27 cellular contexts compared by ENCODE assay signal in genomic region chr10:129774082-129774735, GRCh38.
DNase-seq lines count a peak whose midpoint lies in the region; ATAC-seq and TF ChIP-seq lines count a peak whose summit lies in the region.
"Had no signal": no experiment of that assay in that cellular context is flagged by ENCODE, and none has a peak within 500 bp of the region (broad histone marks: within the 10 kb centered on the region; RNA-seq: fewer than 3 reads in every experiment).

No MANE protein-coding gene starts in this region.

- TF ChIP-seq CTCF in IMR-90 (conservative IDR thresholded peaks at IDR 0.05; ENCODE audit: low read depth, low read length) (no peak), chondrocyte (IDR thresholded peaks at IDR 0.05) (no peak), suprapubic skin (IDR thresholded peaks at IDR 0.05) (no peak)

- H3K27ac ChIP-seq in IMR-90 (ENCODE audit: insufficient read depth, low read length) (no peak overlapping the region), suprapubic skin (no peak overlapping the region)
- H3K27ac ChIP-seq: KMS-11, SK-N-MC had no signal

- POLR2A ChIA-PET in IMR-90 (lab: Charles Lee; ENCODE audit: unreplicated experiment) = no interaction called here
- POLR2A ChIA-PET in activated CD4-positive, alpha-beta memory T cell treated with anti-CD3 and anti-CD28 coated beads for 36 hours (lab: Charles Lee) = no interaction called here

- H3K9me1 ChIP-seq in IMR-90 (ENCODE audit: insufficient read depth, low read length) = no peaks in the 10 kb centered on the region

- no peaks in the 10 kb centered on the region for H3K4me1 Mint-ChIP-seq in chondrocyte (ENCODE audit: low read depth)
- no peaks in the 10 kb centered on the region for H3K4me1 Mint-ChIP-seq in activated CD4-positive, alpha-beta memory T cell treated with anti-CD3 and anti-CD28 coated beads for 36 hours (ENCODE audit: low read depth)
- H3K4me1 Mint-ChIP-seq: brain had no signal

- H2BK15ac ChIP-seq in IMR-90 (ENCODE audit: low read depth, low read length) = no peak overlapping the region

- no peak overlapping the region for H4K91ac ChIP-seq in IMR-90 (ENCODE audit: insufficient read depth, low read depth, low read length)

- no peak overlapping the region for H3K56ac ChIP-seq in IMR-90 (ENCODE audit: extremely low read depth, insufficient read depth, low read length)

- no peaks in the 10 kb centered on the region for H3K36me3 Mint-ChIP-seq in chondrocyte (ENCODE audit: low read depth)
- H3K36me3 Mint-ChIP-seq in activated CD4-positive, alpha-beta memory T cell treated with anti-CD3 and anti-CD28 coated beads for 36 hours = peaks cover 15% of the 10 kb centered on the region

- intact Hi-C loops in IMR-90 (cut with micrococcal nuclease) = no loop called here
- intact Hi-C loops in activated CD4-positive, alpha-beta memory T cell treated with anti-CD3 and anti-CD28 coated beads for 36 hours (cut with micrococcal nuclease) = no loop called here

- H3K9me3 ChIP-seq in IMR-90 (ENCODE audit: control insufficient read depth, insufficient read depth, low read length) = peaks cover 37% of the 10 kb centered on the region
- no peaks in the 10 kb centered on the region for H3K9me3 ChIP-seq in suprapubic skin
- H3K9me3 ChIP-seq: Caco-2, HAP-1, MG63 had no signal

- dilution Hi-C loops in IMR-90 (cut with HindIII; ENCODE audit: low sequenced_read_pairs, unreplicated experiment) = no loop called here

- H3K4me1 ChIP-seq in IMR-90 (ENCODE audit: control insufficient read depth, insufficient read depth, low read length) (no peaks in the 10 kb centered on the region), suprapubic skin (no peaks in the 10 kb centered on the region)
- H3K4me1 ChIP-seq: Caco-2, HAP-1 had no signal

- H3K36me3 ChIP-seq in IMR-90 (ENCODE audit: control insufficient read depth, insufficient read depth, low read length) = no peaks in the 10 kb centered on the region
- H3K36me3 ChIP-seq in suprapubic skin = peaks cover 8% of the 10 kb centered on the region
- H3K36me3 ChIP-seq: HAP-1, MG63 had no signal

- H3K27me3 ChIP-seq in IMR-90 (ENCODE audit: control insufficient read depth, insufficient read depth, low read length) (no peaks in the 10 kb centered on the region), suprapubic skin (no peaks in the 10 kb centered on the region)
- H3K27me3 ChIP-seq: MG63 had no signal

- no peak overlapping the region for H3K4me3 ChIP-seq in IMR-90 (ENCODE audit: insufficient read depth, low read depth, low read length)
- H3K4me3 ChIP-seq in suprapubic skin = no peak overlapping the region
- H3K4me3 ChIP-seq: HAP-1, MG63, SK-N-MC had no signal

- no TSS peak for BruUV-seq in IMR-90 (replicated peaks; lab: Mats Ljungman, UMichigan)

- peaks cover 4% of the 10 kb centered on the region for H3K9me3 Mint-ChIP-seq in chondrocyte (ENCODE audit: low read depth)
- peaks cover 30% of the 10 kb centered on the region for H3K9me3 Mint-ChIP-seq in activated CD4-positive, alpha-beta memory T cell treated with anti-CD3 and anti-CD28 coated beads for 36 hours
- H3K9me3 Mint-ChIP-seq: brain had no signal

- no peak overlapping the region for H3K4me3 Mint-ChIP-seq in chondrocyte (ENCODE audit: unreplicated experiment)
- no peak overlapping the region for H3K4me3 Mint-ChIP-seq in activated CD4-positive, alpha-beta memory T cell treated with anti-CD3 and anti-CD28 coated beads for 36 hours
- H3K4me3 Mint-ChIP-seq: brain, naive B cell had no signal

- no peak overlapping the region for H4K5ac ChIP-seq in IMR-90 (ENCODE audit: low read depth, low read length)

- no peak for ATAC-seq in IMR-90 (ENCODE audit: low read depth)
- ATAC-seq: PC-3 had no signal

- no peak overlapping the region for H2BK120ac ChIP-seq in IMR-90 (ENCODE audit: low read depth, low read length)

- no peak overlapping the region for H3K27ac Mint-ChIP-seq in chondrocyte (ENCODE audit: unreplicated experiment)
- no peak overlapping the region for H3K27ac Mint-ChIP-seq in activated CD4-positive, alpha-beta memory T cell treated with anti-CD3 and anti-CD28 coated beads for 36 hours
- H3K27ac Mint-ChIP-seq: brain, naive B cell had no signal

- WGBS in IMR-90 (ENCODE audit: extremely low coverage in 2 of 2, insufficient read length in 1 of 2), 2 experiments = 60% methylated on average over 1 of the region's 14 CpGs; no CpG with 5 or more reads in 1 of the 2 experiments
- WGBS in suprapubic skin = 80% methylated on average over 8 of the region's 14 CpGs

- in situ Hi-C loops in IMR-90 (cut with MboI; ENCODE audit: low sequenced_read_pairs) = no loop called here

- no peak overlapping the region for H2BK20ac ChIP-seq in IMR-90 (ENCODE audit: low read depth, low read length)

- TF ChIP-seq POLR2A in IMR-90 (IDR thresholded peaks at IDR 0.05; ENCODE audit: low read depth, low read length) = no peak
- no peak for TF ChIP-seq POLR2A in suprapubic skin (IDR thresholded peaks at IDR 0.05)

- DNase-seq in IMR-90 = no peak
- peak; percentile 84 for DNase-seq in chondrocyte (ENCODE audit: low spot score)
- DNase-seq in mesenteric fat pad (ENCODE audit: low spot score) = peak; percentile 79
- DNase-seq in suprapubic skin (ENCODE audit: low spot score in 2 of 2) = peak; percentile 48 to 64
- no peak for DNase-seq in central memory CD4-positive, alpha-beta T cell
- DNase-seq in activated CD4-positive, alpha-beta T cell treated with anti-CD3 and anti-CD28 coated beads, Interleukin-2, amount 50 U/mL, for 48 hours = no peak
- no peak for DNase-seq in activated CD4-positive, alpha-beta memory T cell treated with anti-CD3 and anti-CD28 coated beads for 36 hours
- DNase-seq in COR-L47 (lab: John Stamatoyannopoulos, UW) = no peak
- DNase-seq: activated CD4-positive, alpha-beta T cell treated with anti-CD3 and anti-CD28 coated beads, Interleukin-2, amount 50 U/mL, for 1 hour; activated CD4-positive, CD25-positive, alpha-beta regulatory T cell; activated naive CD4-positive, alpha-beta T cell treated with anti-CD3 and anti-CD28 coated beads, Interleukin-2, amount 50 U/mL, for 16 hours; C1 segment of cervical spinal cord; effector CD4-positive, alpha-beta T cell; MG63; midbrain; naive B cell; NCI-H1105 treated with DMSO at 0.1 percent for 48 hours; NCI-H187 treated with DMSO at 0.1 percent for 48 hours; NCI-H526 treated with DMSO at 0.1 percent for 48 hours; NK-92 treated with Interleukin-12 subunit alpha and Interleukin-12 subunit beta, amount 100 ng/mL, for 24 hours; PC-3; stimulated activated CD4-positive, alpha-beta T cell treated with anti-CD3 and anti-CD28 coated beads, Interleukin-4, amount 100 ng/mL, for 1 hour had no signal

- TF ChIP-seq EP300 in suprapubic skin (IDR thresholded peaks at IDR 0.05) = no peak

- no peak for TF ChIP-seq RAD21 in IMR-90 (IDR thresholded peaks at IDR 0.05; ENCODE audit: low read length)

- no peak overlapping the region for H3K4ac ChIP-seq in IMR-90 (ENCODE audit: low read depth, low read length)

- H3K9ac ChIP-seq in IMR-90 (ENCODE audit: low read depth, low read length) = no peak overlapping the region
- H3K9ac ChIP-seq: KMS-11 had no signal

- H3K4me2 ChIP-seq in IMR-90 (ENCODE audit: low read depth, low read length) = no peak overlapping the region
- H3K4me2 ChIP-seq: KMS-11 had no signal

- H2AK9ac ChIP-seq in IMR-90 (replicated peaks; ENCODE audit: low read depth, low read length, poor library complexity) = peak overlapping the region; percentile 72

- no peak overlapping the region for H3K23ac ChIP-seq in IMR-90 (ENCODE audit: low read depth, low read length)

- H2BK5ac ChIP-seq in IMR-90 (ENCODE audit: low read depth, low read length, poor library complexity, severe bottlenecking) = no peak overlapping the region

- no peak overlapping the region for H4K8ac ChIP-seq in IMR-90 (ENCODE audit: low read depth in 2 of 2, low read length in 2 of 2)

- H4K20me1 ChIP-seq in IMR-90 (ENCODE audit: insufficient read depth, low read length) = no peaks in the 10 kb centered on the region

- H3K27me3 Mint-ChIP-seq in chondrocyte (ENCODE audit: low read depth) = no peaks in the 10 kb centered on the region
- H3K27me3 Mint-ChIP-seq in activated CD4-positive, alpha-beta memory T cell treated with anti-CD3 and anti-CD28 coated beads for 36 hours = no peaks in the 10 kb centered on the region
- H3K27me3 Mint-ChIP-seq: naive B cell had no signal

- no peak overlapping the region for H2AFZ ChIP-seq in IMR-90 (replicated peaks; ENCODE audit: low read length, poor library complexity)

- H3K14ac ChIP-seq in IMR-90 (replicated peaks; ENCODE audit: low read depth, low read length) = no peak overlapping the region

- CTCF ChIA-PET in IMR-90 (lab: Yijun Ruan, JAX) = no interaction called here
- CTCF ChIA-PET in activated CD4-positive, alpha-beta memory T cell treated with anti-CD3 and anti-CD28 coated beads for 36 hours (lab: Charles Lee) = no interaction called here

- no peaks in the 10 kb centered on the region for H3K79me1 ChIP-seq in IMR-90 (ENCODE audit: low read depth in 1 of 2, low read length in 2 of 2)

- no peak overlapping the region for H3K18ac ChIP-seq in IMR-90 (ENCODE audit: low read depth, low read length)

- no peak overlapping the region for H2AK5ac ChIP-seq in IMR-90 (ENCODE audit: low read depth, low read length)

TF ChIP-seq in IMR-90, 13 proteins besides CTCF, POLR2A, EP300 and RAD21 (continues in another document):
- TF ChIP-seq MXI1 (IDR thresholded peaks at IDR 0.05; ENCODE audit: borderline replicate concordance, low read depth, low read length) (no peak), BHLHE40 (IDR thresholded peaks at IDR 0.05; ENCODE audit: low read depth, low read length) (no peak), USF2 (IDR thresholded peaks at IDR 0.05; ENCODE audit: low read depth, low read length) (no peak), ELK1 (IDR thresholded peaks at IDR 0.05; ENCODE audit: borderline replicate concordance, low read depth, low read length) (no peak), RFX5 (IDR thresholded peaks at IDR 0.05; ENCODE audit: low read depth, low read length) (no peak), SMC3 (IDR thresholded peaks at IDR 0.05; ENCODE audit: low read depth, low read length) (no peak), CHD1 (IDR thresholded peaks at IDR 0.05; ENCODE audit: low read depth, low read length) (no peak)

Comparison
In these comparisons a context has a peak if more than half of its experiments do, and no peak if none do; other contexts are left out.
1. DNase-seq: peak in chondrocyte (single experiment), mesenteric fat pad (single experiment) and suprapubic skin (2 of 2); none in IMR-90 (single experiment), central memory CD4-positive, alpha-beta T cell (single experiment), activated CD4-positive, alpha-beta T cell treated with anti-CD3 and anti-CD28 coated beads, Interleukin-2, amount 50 U/mL, for 48 hours (0 of 2), activated CD4-positive, alpha-beta memory T cell treated with anti-CD3 and anti-CD28 coated beads for 36 hours (single experiment) and COR-L47 (single experiment).